Comparison of ENCODE assay signal across 20 cellular contexts in genomic region chr3:133452603-133453313, GRCh38. TPM values are rescaled to one million over a fixed set of nuclear protein-coding genes. Genes with fewer than 3 reads are reported as not detected.
DNase-seq lines count a peak whose midpoint lies in the region; ATAC-seq and TF ChIP-seq lines count a peak whose summit lies in the region.
"Had no signal": no experiment of that assay in that cellular context is flagged by ENCODE, and none has a peak within 500 bp of the region (broad histone marks: within the 10 kb centered on the region; RNA-seq: fewer than 3 reads in every experiment).

No MANE protein-coding gene starts in this region.

- no peak overlapping the region for H3K4me3 ChIP-seq in prostate gland
- H3K4me3 ChIP-seq in naive thymus-derived CD4-positive, alpha-beta T cell (ENCODE audit: low read length): no peak overlapping the region
- H3K4me3 ChIP-seq: ovary, suprapubic skin had no signal

- 41% methylated on average over 5 of the region's 5 CpGs for WGBS in prostate gland

- DNase-seq in EL (peak; percentile 88), NCI-H69 (lab: John Stamatoyannopoulos, UW) (peak; percentile 55), fibroblast of gingiva (ENCODE audit: low read depth) (peak; percentile 28), prostate gland (ENCODE audit: low spot score) (peak; percentile 43), cerebellum (ENCODE audit: low spot score) (no peak)
- DNase-seq in CD4-positive, alpha-beta T cell: no peak
- no peak for DNase-seq in naive thymus-derived CD4-positive, alpha-beta T cell
- DNase-seq: activated gamma-delta T cell; amygdala; cerebellar nuclear complex; left cardiac atrium; NCI-H1417 treated with DMSO at 0.1 percent for 48 hours; NCI-H345; ovary; SHP77; stimulated activated CD4-positive, alpha-beta T cell treated with anti-CD3 and anti-CD28 coated beads, Interleukin-4, amount 100 ng/mL, for 1 hour had no signal

- no peak overlapping the region for H3K4me3 Mint-ChIP-seq in CD4-positive, alpha-beta T cell
- no peak overlapping the region for H3K4me3 Mint-ChIP-seq in naive thymus-derived CD4-positive, alpha-beta T cell

- intact Hi-C loops in prostate gland (cut with DNase I): no loop called here
- intact Hi-C loops in CD4-positive, alpha-beta T cell (cut with DNase I, micrococcal nuclease): no loop called here
- intact Hi-C loops in naive thymus-derived CD4-positive, alpha-beta T cell (cut with micrococcal nuclease): no loop called here

- H3K4me1 Mint-ChIP-seq in CD4-positive, alpha-beta T cell (ENCODE audit: low read depth): peaks cover 13% of the 10 kb centered on the region
- peaks cover 7 to 17% (median 14%) of the 10 kb centered on the region in 7 donors for H3K4me1 Mint-ChIP-seq in naive thymus-derived CD4-positive, alpha-beta T cell

- no peak for TF ChIP-seq CTCF in prostate gland (IDR thresholded peaks at IDR 0.05)
- TF ChIP-seq CTCF in CD4-positive, alpha-beta T cell (IDR thresholded peaks at IDR 0.05): no peak

- POLR2A ChIA-PET in CD4-positive, alpha-beta T cell (lab: Charles Lee): interaction anchor here (1.7 kb wide), 1 partner anchor 120 kb away, joined by 4 read pairs; no protein-coding TSS in a partner anchor
- POLR2A ChIA-PET in naive thymus-derived CD4-positive, alpha-beta T cell (lab: Charles Lee): interaction anchor here (0.7 to 1.1 kb wide), 2 partner anchors 121 to 209 kb away, joined by 3 read pairs; partner anchors contain the start of genes CDV3 and TOPBP1

- ATAC-seq in CD4-positive, alpha-beta T cell (ENCODE audit: poor library complexity): no peak
- no peak for ATAC-seq in GM19328 (IDR thresholded peaks at IDR 0.05; ENCODE audit: unreplicated experiment)
- no peak for ATAC-seq in naive thymus-derived CD4-positive, alpha-beta T cell
- ATAC-seq: left cardiac atrium had no signal

- CTCF ChIA-PET in CD4-positive, alpha-beta T cell (lab: Charles Lee): no interaction called here
- CTCF ChIA-PET in naive thymus-derived CD4-positive, alpha-beta T cell (lab: Charles Lee): no interaction called here

- H3K27me3 ChIP-seq in prostate gland (replicated peaks; ENCODE audit: insufficient read depth): no peaks in the 10 kb centered on the region
- no peaks in the 10 kb centered on the region for H3K27me3 ChIP-seq in CD4-positive, alpha-beta T cell (ENCODE audit: control insufficient read depth, insufficient read depth, low read length)
- no peaks in the 10 kb centered on the region for H3K27me3 ChIP-seq in naive thymus-derived CD4-positive, alpha-beta T cell (ENCODE audit: control insufficient read depth in 2 of 2, insufficient read depth in 2 of 2, low read length in 2 of 2)
- H3K27me3 ChIP-seq: ovary, suprapubic skin had no signal

- no peaks in the 10 kb centered on the region for H3K36me3 Mint-ChIP-seq in CD4-positive, alpha-beta T cell (ENCODE audit: low read depth)
- peaks cover 0 to 3% (median 0%) of the 10 kb centered on the region in 5 donors for H3K36me3 Mint-ChIP-seq in naive thymus-derived CD4-positive, alpha-beta T cell

- peaks cover 6% of the 10 kb centered on the region for H3K4me1 ChIP-seq in prostate gland (replicated peaks)
- peaks cover 5 to 14% of the 10 kb centered on the region in 2 donors for H3K4me1 ChIP-seq in naive thymus-derived CD4-positive, alpha-beta T cell (ENCODE audit: control insufficient read depth in 2 of 2, insufficient read depth in 2 of 2, low read length in 2 of 2)
- H3K4me1 ChIP-seq: suprapubic skin had no signal

- H3K36me3 ChIP-seq in prostate gland: no peaks in the 10 kb centered on the region
- H3K36me3 ChIP-seq in naive thymus-derived CD4-positive, alpha-beta T cell (ENCODE audit: control insufficient read depth in 2 of 3, insufficient read depth in 3 of 3, low read length in 3 of 3): no peaks in the 10 kb centered on the region
- H3K36me3 ChIP-seq: ovary, suprapubic skin had no signal

- no peak overlapping the region for H3K27ac ChIP-seq in prostate gland
- H3K27ac ChIP-seq in CD4-positive, alpha-beta T cell (ENCODE audit: low read depth, low read length): no peak overlapping the region
- no peak overlapping the region for H3K27ac ChIP-seq in naive thymus-derived CD4-positive, alpha-beta T cell (ENCODE audit: low read depth, low read length)
- H3K27ac ChIP-seq: ovary, suprapubic skin had no signal

- H3K27me3 Mint-ChIP-seq in CD4-positive, alpha-beta T cell: no peaks in the 10 kb centered on the region
- H3K27me3 Mint-ChIP-seq in naive thymus-derived CD4-positive, alpha-beta T cell: no peaks in the 10 kb centered on the region

- no peak overlapping the region for H3K27ac Mint-ChIP-seq in CD4-positive, alpha-beta T cell
- H3K27ac Mint-ChIP-seq in naive thymus-derived CD4-positive, alpha-beta T cell: no peak overlapping the region

- TF ChIP-seq POLR2A in prostate gland (IDR thresholded peaks at IDR 0.05): no peak

- no peaks in the 10 kb centered on the region for H3K9me3 ChIP-seq in prostate gland
- H3K9me3 ChIP-seq in CD4-positive, alpha-beta T cell (ENCODE audit: control insufficient read depth, low read length): no peaks in the 10 kb centered on the region
- no peaks in the 10 kb centered on the region for H3K9me3 ChIP-seq in naive thymus-derived CD4-positive, alpha-beta T cell (ENCODE audit: control insufficient read depth in 2 of 3, low read length in 3 of 3)
- H3K9me3 ChIP-seq: ovary, suprapubic skin had no signal

- no peaks in the 10 kb centered on the region for H3K9me3 Mint-ChIP-seq in CD4-positive, alpha-beta T cell
- H3K9me3 Mint-ChIP-seq in naive thymus-derived CD4-positive, alpha-beta T cell: no peaks in the 10 kb centered on the region

RNA-seq across cellular contexts. Expression of gene BFSP2, which starts 52.9 kb away (rescaled TPM):
- total RNA-seq in prostate gland: not detected
- total RNA-seq in CD4-positive, alpha-beta T cell: not detected
- total RNA-seq in naive thymus-derived CD4-positive, alpha-beta T cell: not detected
- polyA plus RNA-seq in naive thymus-derived CD4-positive, alpha-beta T cell: under 1 TPM in 1 of 2 donors, not detected in 1; 0.72 TPM
- total RNA-seq in cerebellum: not detected
- total RNA-seq: H1, left cardiac atrium, LHCN-M2, ovary had no signal
- polyA plus RNA-seq: H1, ovary had no signal

Comparison
In these comparisons a context has a peak if more than half of its experiments do, and no peak if none do; other contexts are left out.
1. DNase-seq: peak in EL (single experiment), NCI-H69 (single experiment), fibroblast of gingiva (single experiment) and prostate gland (single experiment); none in CD4-positive, alpha-beta T cell (0 of 10), naive thymus-derived CD4-positive, alpha-beta T cell (0 of 9) and cerebellum (single experiment).